ENCODE assay signal across 32 cellular contexts in genomic region chr19:18980432-18981020, GRCh38. TPM values are rescaled to one million over a fixed set of nuclear protein-coding genes. Genes with fewer than 3 reads are reported as not detected.
"Had no signal": no experiment of that assay in that cellular context is flagged by ENCODE, and none has a peak within 500 bp of the region (broad histone marks: within the 10 kb centered on the region; RNA-seq: fewer than 3 reads in every experiment).

No MANE protein-coding gene starts in this region.

- H3K9me3 Mint-ChIP-seq: activated CD4-positive, alpha-beta memory T cell treated with anti-CD3 and anti-CD28 coated beads for 36 hours; activated CD4-positive, alpha-beta T cell treated with anti-CD3 and anti-CD28 coated beads, Interleukin-2, amount 10 ng/mL, durations not matched to agents 24 days and 14 days; activated naive CD4-positive, alpha-beta T cell treated with anti-CD3 and anti-CD28 coated beads, Interleukin-2, amount 10 ng/mL, durations not matched to agents 7 days and 5 days; activated naive CD4-positive, alpha-beta T cell treated with anti-CD3 and anti-CD28 coated beads, Interleukin-2, amount 50 U/mL, for 72 hours; activated naive CD8-positive, alpha-beta T cell treated with anti-CD3 and anti-CD28 coated beads, Interleukin-2, amount 10 ng/mL, durations not matched to agents 7 days and 5 days; activated T-helper 1 cell treated with anti-CD3 and anti-CD28 coated beads, Interleukin-12 subunit alpha, Interleukin-12 subunit beta, Interleukin-2, Interleukin-4 antibody, amounts not matched to agents 30 ng/mL and 10 ng/mL and 1 ng/mL, durations not matched to agents 14 hours and 24 hours and 36 hours; activated T-helper 2 cell treated with anti-CD3 and anti-CD28 coated beads, Interferon-gamma antibody, Interleukin-2, Interleukin-4, amounts not matched to agents 10 μg/mL and 5 μg/mL and 100 μg/mL, durations not matched to agents 14 hours and 24 hours and 36 hours; brain; endodermal cell had no signal

- H3K4me1 Mint-ChIP-seq: activated CD4-positive, alpha-beta T cell treated with anti-CD3 and anti-CD28 coated beads for 36 hours; activated CD4-positive, alpha-beta T cell treated with anti-CD3 and anti-CD28 coated beads, Interleukin-2, amount 10 ng/mL, durations not matched to agents 24 days and 14 days; activated CD8-positive, alpha-beta memory T cell treated with anti-CD3 and anti-CD28 coated beads, Interleukin-2, amount 10 ng/mL, durations not matched to agents 7 days and 5 days; activated naive CD4-positive, alpha-beta T cell treated with anti-CD3 and anti-CD28 coated beads, Interleukin-2, amount 10 ng/mL, durations not matched to agents 7 days and 5 days; activated naive CD8-positive, alpha-beta T cell treated with anti-CD3 and anti-CD28 coated beads, Interleukin-2, amount 10 ng/mL, durations not matched to agents 7 days and 5 days; endodermal cell had no signal

- H3K36me3 ChIP-seq: ascending aorta, breast epithelium, cardiac muscle cell, colonic mucosa, esophagus squamous epithelium, gastroesophageal sphincter, heart right ventricle had no signal

- H3K9me3 ChIP-seq: ascending aorta, breast epithelium, colonic mucosa, esophagus squamous epithelium, gastroesophageal sphincter, heart right ventricle had no signal

- H3K27ac Mint-ChIP-seq: activated CD4-positive, alpha-beta memory T cell treated with anti-CD3 and anti-CD28 coated beads for 36 hours; activated CD4-positive, alpha-beta T cell treated with anti-CD3 and anti-CD28 coated beads for 36 hours; activated CD4-positive, alpha-beta T cell treated with anti-CD3 and anti-CD28 coated beads, Interleukin-2, amount 10 ng/mL, durations not matched to agents 24 days and 14 days; activated CD8-positive, alpha-beta memory T cell treated with anti-CD3 and anti-CD28 coated beads, Interleukin-2, amount 10 ng/mL, durations not matched to agents 7 days and 5 days; activated CD8-positive, alpha-beta T cell treated with anti-CD3 and anti-CD28 coated beads, Interleukin-2, amount 10 ng/mL, durations not matched to agents 7 days and 5 days; activated naive CD4-positive, alpha-beta T cell treated with anti-CD3 and anti-CD28 coated beads, Interleukin-2, amount 10 ng/mL, durations not matched to agents 7 days and 5 days; activated naive CD4-positive, alpha-beta T cell treated with anti-CD3 and anti-CD28 coated beads, Interleukin-2, amount 50 U/mL, for 72 hours; activated naive CD8-positive, alpha-beta T cell treated with anti-CD3 and anti-CD28 coated beads, Interleukin-2, amount 10 ng/mL, durations not matched to agents 7 days and 5 days; activated T-helper 1 cell treated with anti-CD3 and anti-CD28 coated beads, Interleukin-12 subunit alpha, Interleukin-12 subunit beta, Interleukin-2, Interleukin-4 antibody, amounts not matched to agents 30 ng/mL and 10 ng/mL and 1 ng/mL, durations not matched to agents 14 hours and 24 hours and 36 hours; activated T-helper 2 cell treated with anti-CD3 and anti-CD28 coated beads, Interferon-gamma antibody, Interleukin-2, Interleukin-4, amounts not matched to agents 10 μg/mL and 5 μg/mL and 100 μg/mL, durations not matched to agents 14 hours and 24 hours and 36 hours; brain; endodermal cell had no signal

- H3K4me1 ChIP-seq: ascending aorta, breast epithelium, colonic mucosa had no signal

- DNase-seq: activated CD4-positive, alpha-beta memory T cell treated with anti-CD3 and anti-CD28 coated beads for 36 hours; activated CD4-positive, alpha-beta T cell treated with anti-CD3 and anti-CD28 coated beads for 36 hours; activated CD4-positive, alpha-beta T cell treated with anti-CD3 and anti-CD28 coated beads, Interleukin-2, amount 10 ng/mL, durations not matched to agents 24 days and 14 days; activated CD4-positive, CD25-positive, alpha-beta regulatory T cell; activated CD4-positive, CD25-positive, alpha-beta regulatory T cell treated with anti-CD3 and anti-CD28 coated beads, Interleukin-2, amount 50 U/mL, for 72 hours; activated CD8-positive, alpha-beta memory T cell treated with anti-CD3 and anti-CD28 coated beads, Interleukin-2, amount 10 ng/mL, durations not matched to agents 7 days and 5 days; activated CD8-positive, alpha-beta memory T cell treated with anti-CD3 and anti-CD28 coated beads, Interleukin-2, amount 50 U/mL, for 4 hours; activated CD8-positive, alpha-beta T cell treated with anti-CD3 and anti-CD28 coated beads, Interleukin-2, amount 10 ng/mL, durations not matched to agents 7 days and 5 days; activated effector memory CD4-positive, alpha-beta T cell treated with anti-CD3 and anti-CD28 coated beads, Interleukin-2, amount 50 U/mL, for 16 hours; activated naive CD4-positive, alpha-beta T cell treated with anti-CD3 and anti-CD28 coated beads, Interleukin-2, amount 10 ng/mL, durations not matched to agents 7 days and 5 days; activated naive CD8-positive, alpha-beta T cell treated with anti-CD3 and anti-CD28 coated beads, Interleukin-2, amount 10 ng/mL, durations not matched to agents 7 days and 5 days; activated T-cell treated with anti-CD3 and anti-CD28 coated beads, Interleukin-2, amount 50 U/mL, for 1 hour; activated T-cell treated with anti-CD3 and anti-CD28 coated beads, Interleukin-2, amount 50 U/mL, for 48 hours; central memory CD4-positive, alpha-beta T cell; cerebellar nuclear complex; colonic mucosa; dorsolateral prefrontal cortex; effector memory CD4-positive, alpha-beta T cell; endodermal cell; esophagus squamous epithelium; foreskin melanocyte; heart right ventricle; T-helper 2 cell had no signal

- H3K4me3 ChIP-seq: ascending aorta, breast epithelium, cardiac muscle cell, colonic mucosa, dorsolateral prefrontal cortex, esophagus squamous epithelium, gastroesophageal sphincter, heart right ventricle had no signal

- H3K4me3 Mint-ChIP-seq: activated CD4-positive, alpha-beta memory T cell treated with anti-CD3 and anti-CD28 coated beads for 36 hours; activated CD4-positive, alpha-beta T cell treated with anti-CD3 and anti-CD28 coated beads for 36 hours; activated CD4-positive, alpha-beta T cell treated with anti-CD3 and anti-CD28 coated beads, Interleukin-2, amount 10 ng/mL, durations not matched to agents 24 days and 14 days; activated CD8-positive, alpha-beta memory T cell treated with anti-CD3 and anti-CD28 coated beads, Interleukin-2, amount 10 ng/mL, durations not matched to agents 7 days and 5 days; activated CD8-positive, alpha-beta T cell treated with anti-CD3 and anti-CD28 coated beads, Interleukin-2, amount 10 ng/mL, durations not matched to agents 7 days and 5 days; activated naive CD4-positive, alpha-beta T cell treated with anti-CD3 and anti-CD28 coated beads, Interleukin-2, amount 10 ng/mL, durations not matched to agents 7 days and 5 days; activated naive CD8-positive, alpha-beta T cell treated with anti-CD3 and anti-CD28 coated beads, Interleukin-2, amount 10 ng/mL, durations not matched to agents 7 days and 5 days; activated T-helper 1 cell treated with anti-CD3 and anti-CD28 coated beads, Interleukin-12 subunit alpha, Interleukin-12 subunit beta, Interleukin-2, Interleukin-4 antibody, amounts not matched to agents 30 ng/mL and 10 ng/mL and 1 ng/mL, durations not matched to agents 14 hours and 24 hours and 36 hours; brain; endodermal cell had no signal

- H3K27ac ChIP-seq: ascending aorta, breast epithelium, cardiac muscle cell, colonic mucosa, dorsolateral prefrontal cortex, epithelial cell of prostate, esophagus squamous epithelium, gastroesophageal sphincter, heart right ventricle had no signal

- H3K27me3 ChIP-seq: ascending aorta, breast epithelium, colonic mucosa, dorsolateral prefrontal cortex had no signal

- ATAC-seq: activated CD4-positive, alpha-beta T cell treated with anti-CD3 and anti-CD28 coated beads for 36 hours; activated CD8-positive, alpha-beta memory T cell treated with anti-CD3 and anti-CD28 coated beads, Interleukin-2, amount 10 ng/mL, durations not matched to agents 7 days and 5 days; activated CD8-positive, alpha-beta T cell treated with anti-CD3 and anti-CD28 coated beads, Interleukin-2, amount 10 ng/mL, durations not matched to agents 7 days and 5 days; activated naive CD4-positive, alpha-beta T cell treated with anti-CD3 and anti-CD28 coated beads, Interleukin-2, amount 50 U/mL, for 72 hours; gastroesophageal sphincter; heart right ventricle had no signal

- H3K36me3 Mint-ChIP-seq: activated CD4-positive, alpha-beta memory T cell treated with anti-CD3 and anti-CD28 coated beads for 36 hours; activated CD8-positive, alpha-beta memory T cell treated with anti-CD3 and anti-CD28 coated beads, Interleukin-2, amount 10 ng/mL, durations not matched to agents 7 days and 5 days; activated naive CD4-positive, alpha-beta T cell treated with anti-CD3 and anti-CD28 coated beads, Interleukin-2, amount 10 ng/mL, durations not matched to agents 7 days and 5 days; activated naive CD4-positive, alpha-beta T cell treated with anti-CD3 and anti-CD28 coated beads, Interleukin-2, amount 50 U/mL, for 72 hours; activated naive CD8-positive, alpha-beta T cell treated with anti-CD3 and anti-CD28 coated beads, Interleukin-2, amount 10 ng/mL, durations not matched to agents 7 days and 5 days; brain had no signal

RNA-seq across cellular contexts. Expression of gene HOMER3, which starts 39.5 kb away (rescaled TPM):
- total RNA-seq: activated CD8-positive, alpha-beta T cell treated with anti-CD3 and anti-CD28 coated beads, Interleukin-2, amount 10 ng/mL, durations not matched to agents 7 days and 5 days had no signal
